24 cellular contexts compared by ENCODE assay signal in genomic region chr3:25074151-25074550, GRCh38.
"Had no signal": no experiment of that assay in that cellular context is flagged by ENCODE, and none has a peak within 500 bp of the region (broad histone marks: within the 10 kb centered on the region; RNA-seq: fewer than 3 reads in every experiment).

No MANE protein-coding gene starts in this region.

- H3K27me3 Mint-ChIP-seq: activated naive CD8-positive, alpha-beta T cell treated with anti-CD3 and anti-CD28 coated beads, Interleukin-2, amount 50 U/mL, for 24 hours; activated T-helper 17 cell treated with anti-CD3 and anti-CD28 coated beads, Interleukin-2, amount 50 U/mL, for 72 hours; T-cell had no signal

- H3K4me3 ChIP-seq: tibial nerve, vagina had no signal

- DNase-seq: activated CD4-positive, alpha-beta T cell treated with anti-CD3 and anti-CD28 coated beads, Interleukin-2, amount 50 U/mL, for 4 hours; activated naive CD4-positive, alpha-beta T cell treated with anti-CD3 and anti-CD28 coated beads for 36 hours; activated naive CD8-positive, alpha-beta T cell treated with anti-CD3 and anti-CD28 coated beads, Interleukin-2, amount 50 U/mL, for 24 hours; activated T-cell treated with anti-CD3 and anti-CD28 coated beads for 4 hours; aorta; hypothalamus; midbrain; retina; small intestine; stimulated activated CD4-positive, alpha-beta T cell treated with anti-CD3 and anti-CD28 coated beads, Interleukin-4, amount 100 ng/mL, for 4 hours; stimulated activated CD8-positive, alpha-beta memory T cell treated with anti-CD3 and anti-CD28 coated beads, Interleukin-4, amount 100 ng/mL, for 48 hours; stimulated activated naive CD4-positive, alpha-beta T cell treated with Interleukin-2 at 50 U/mL for 16 hours; substantia nigra; T-cell; T-helper 9 cell had no signal

- ATAC-seq: activated CD4-positive, CD25-positive, alpha-beta regulatory T cell treated with anti-CD3 and anti-CD28 coated beads, Interleukin-2, amount 50 U/mL, for 24 hours; activated naive CD8-positive, alpha-beta T cell treated with anti-CD3 and anti-CD28 coated beads, Interleukin-2, amount 50 U/mL, for 24 hours; activated T-helper 17 cell treated with anti-CD3 and anti-CD28 coated beads, Interleukin-2, amount 50 U/mL, for 72 hours; esophagus mucosa; T-cell had no signal

- H3K4me1 Mint-ChIP-seq: activated naive CD8-positive, alpha-beta T cell treated with anti-CD3 and anti-CD28 coated beads, Interleukin-2, amount 50 U/mL, for 24 hours; activated T-helper 17 cell treated with anti-CD3 and anti-CD28 coated beads, Interleukin-2, amount 50 U/mL, for 72 hours; T-cell had no signal

- H3K9me3 ChIP-seq: neutrophil, tibial nerve, vagina had no signal

- FAIRE-seq: bronchial epithelial cell, colon, endometrium, small intestine had no signal

- H3K36me3 Mint-ChIP-seq: T-cell had no signal

- H3K27ac ChIP-seq: neutrophil, tibial nerve, vagina had no signal

- H3K4me1 ChIP-seq: tibial nerve, vagina had no signal

- H3K4me3 Mint-ChIP-seq: activated naive CD4-positive, alpha-beta T cell treated with anti-CD3 and anti-CD28 coated beads for 36 hours; activated naive CD8-positive, alpha-beta T cell treated with anti-CD3 and anti-CD28 coated beads, Interleukin-2, amount 50 U/mL, for 24 hours; activated T-helper 17 cell treated with anti-CD3 and anti-CD28 coated beads, Interleukin-2, amount 50 U/mL, for 72 hours; T-cell had no signal

- H3K27me3 ChIP-seq: neutrophil, tibial nerve, vagina had no signal

- H3K36me3 ChIP-seq: neutrophil, tibial nerve, vagina had no signal

- H3K27ac Mint-ChIP-seq: activated naive CD4-positive, alpha-beta T cell treated with anti-CD3 and anti-CD28 coated beads for 36 hours; activated naive CD8-positive, alpha-beta T cell treated with anti-CD3 and anti-CD28 coated beads, Interleukin-2, amount 50 U/mL, for 24 hours; activated T-helper 17 cell treated with anti-CD3 and anti-CD28 coated beads, Interleukin-2, amount 50 U/mL, for 72 hours; T-cell had no signal
